Comparison of ENCODE assay signal across 1 cellular context in the genomic region with DNA sequence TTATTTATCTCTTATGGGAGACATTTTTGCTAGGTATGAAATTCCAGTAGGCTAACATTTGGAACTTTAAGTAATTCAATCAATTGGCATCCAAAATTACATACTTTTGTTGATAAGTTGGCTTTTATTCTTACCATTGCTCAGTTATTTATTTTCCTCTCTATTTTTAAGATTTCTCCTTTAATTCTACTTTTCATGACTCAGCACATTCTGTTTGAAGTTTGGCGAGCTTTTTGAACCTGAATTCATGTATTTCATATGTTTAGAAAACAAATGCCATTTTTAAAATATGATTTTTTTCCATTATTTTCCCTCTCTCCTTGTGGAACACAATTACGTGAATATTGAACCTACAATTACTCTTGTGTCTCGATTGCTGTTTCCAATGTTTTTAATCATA.
TF ChIP-seq lines count a peak whose summit lies in the region.

No MANE protein-coding gene starts in this region.

TF ChIP-seq in HepG2, 621 proteins besides CTCF, POLR2A, EP300 and RAD21 (continued from another document):
- TF ChIP-seq, protein P1, sequence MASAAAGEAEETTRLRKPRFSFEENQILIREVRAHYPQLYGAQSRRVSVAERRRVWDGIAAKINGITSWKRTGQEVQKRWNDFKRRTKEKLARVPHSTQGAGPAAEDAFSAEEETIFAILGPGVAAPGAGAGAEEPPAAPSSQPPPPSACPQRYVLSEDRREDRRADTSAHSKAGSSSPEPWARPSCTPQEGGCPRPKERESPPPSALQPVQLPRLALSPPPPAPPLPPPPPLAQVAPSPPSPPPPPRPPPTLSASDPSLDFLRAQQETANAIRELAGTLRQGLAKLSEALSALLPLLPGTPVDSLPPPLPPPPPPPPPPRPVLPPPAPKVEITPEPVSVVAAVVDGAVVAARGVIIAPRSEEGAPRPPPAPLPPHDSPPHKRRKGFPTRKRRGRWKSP (CRISPR knock-in tag; IDR thresholded peaks at IDR 0.05): no peak
- TF ChIP-seq RORA (CRISPR knock-in tag; IDR thresholded peaks at IDR 0.05): no peak
- no peak for TF ChIP-seq HDAC1 (CRISPR knock-in tag; IDR thresholded peaks at IDR 0.05)
- TF ChIP-seq, protein P2, sequence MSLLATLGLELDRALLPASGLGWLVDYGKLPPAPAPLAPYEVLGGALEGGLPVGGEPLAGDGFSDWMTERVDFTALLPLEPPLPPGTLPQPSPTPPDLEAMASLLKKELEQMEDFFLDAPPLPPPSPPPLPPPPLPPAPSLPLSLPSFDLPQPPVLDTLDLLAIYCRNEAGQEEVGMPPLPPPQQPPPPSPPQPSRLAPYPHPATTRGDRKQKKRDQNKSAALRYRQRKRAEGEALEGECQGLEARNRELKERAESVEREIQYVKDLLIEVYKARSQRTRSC (CRISPR knock-in tag; IDR thresholded peaks at IDR 0.05; ENCODE audit: low read depth): no peak
- TF ChIP-seq MAFF (IDR thresholded peaks at IDR 0.05; ENCODE audit: low read depth, low read length): peak; percentile 92
- TF ChIP-seq MAFK (conservative IDR thresholded peaks at IDR 0.05 in 1 of 2, IDR thresholded peaks at IDR 0.05 in 1 of 2; ENCODE audit: low read length in 2 of 2): peak; percentile 91 to 97
